ENCODE assay signal across 28 cellular contexts in genomic region chr3:88222343-88222742, GRCh38.
"Had no signal": no experiment of that assay in that cellular context is flagged by ENCODE, and none has a peak within 500 bp of the region (broad histone marks: within the 10 kb centered on the region; RNA-seq: fewer than 3 reads in every experiment).

No MANE protein-coding gene starts in this region.

- H3K27me3 ChIP-seq: adrenal gland, ascending aorta, body of pancreas, brain microvascular endothelial cell, breast epithelium, cardiac muscle cell had no signal

- H3K9me3 ChIP-seq: adrenal gland, ascending aorta, body of pancreas, breast epithelium had no signal

- H3K36me3 ChIP-seq: adrenal gland, ascending aorta, brain microvascular endothelial cell, breast epithelium, cardiac muscle cell had no signal

- DNase-seq: activated effector memory CD4-positive, alpha-beta T cell treated with anti-CD3 and anti-CD28 coated beads, Interleukin-2, amount 50 U/mL, for 16 hours; activated effector memory CD4-positive, alpha-beta T cell treated with Interleukin-2 at 50 U/mL for 16 hours; activated gamma-delta T cell; activated gamma-delta T cell treated with Interleukin-2 at 50 U/mL for 16 hours; activated naive CD4-positive, alpha-beta T cell; activated naive CD4-positive, alpha-beta T cell treated with anti-CD3 and anti-CD28 coated beads for 36 hours; activated naive CD4-positive, alpha-beta T cell treated with anti-CD3 and anti-CD28 coated beads, Interleukin-2, amount 10 ng/mL, durations not matched to agents 7 days and 5 days; activated naive CD4-positive, alpha-beta T cell treated with anti-CD3 and anti-CD28 coated beads, Interleukin-2, amount 50 U/mL, for 16 hours; activated naive CD4-positive, alpha-beta T cell treated with Interleukin-2 at 50 U/mL for 16 hours; activated naive CD8-positive, alpha-beta T cell treated with anti-CD3 and anti-CD28 coated beads for 36 hours; activated naive CD8-positive, alpha-beta T cell treated with anti-CD3 and anti-CD28 coated beads, Interleukin-2, amount 10 ng/mL, durations not matched to agents 7 days and 5 days; activated naive CD8-positive, alpha-beta T cell treated with anti-CD3 and anti-CD28 coated beads, Interleukin-2, amount 50 U/mL, for 24 hours; activated T-cell treated with anti-CD3 and anti-CD28 coated beads, Interleukin-2, amount 50 U/mL, for 4 hours; activated T-cell treated with anti-CD3 and anti-CD28 coated beads, Interleukin-2, amount 50 U/mL, for 48 hours; activated T-cell treated with anti-CD3 and anti-CD28 coated beads, Interleukin-2, amount 50 U/mL, for 72 hours; adrenal gland; amniotic stem cell; amygdala; anterior cingulate cortex; aorta; body of pancreas; brain microvascular endothelial cell; caudate nucleus; central memory CD4-positive, alpha-beta T cell; cerebellar nuclear complex had no signal

- H3K4me1 ChIP-seq: adrenal gland, ascending aorta, body of pancreas, breast epithelium had no signal

- H3K27ac ChIP-seq: adrenal gland, ascending aorta, body of pancreas, brain microvascular endothelial cell, breast epithelium, cardiac muscle cell had no signal

- H3K4me3 ChIP-seq: adrenal gland, ascending aorta, body of pancreas, breast epithelium, cardiac muscle cell had no signal
